Comparison of ENCODE assay signal across 8 cellular contexts in the genomic region with DNA sequence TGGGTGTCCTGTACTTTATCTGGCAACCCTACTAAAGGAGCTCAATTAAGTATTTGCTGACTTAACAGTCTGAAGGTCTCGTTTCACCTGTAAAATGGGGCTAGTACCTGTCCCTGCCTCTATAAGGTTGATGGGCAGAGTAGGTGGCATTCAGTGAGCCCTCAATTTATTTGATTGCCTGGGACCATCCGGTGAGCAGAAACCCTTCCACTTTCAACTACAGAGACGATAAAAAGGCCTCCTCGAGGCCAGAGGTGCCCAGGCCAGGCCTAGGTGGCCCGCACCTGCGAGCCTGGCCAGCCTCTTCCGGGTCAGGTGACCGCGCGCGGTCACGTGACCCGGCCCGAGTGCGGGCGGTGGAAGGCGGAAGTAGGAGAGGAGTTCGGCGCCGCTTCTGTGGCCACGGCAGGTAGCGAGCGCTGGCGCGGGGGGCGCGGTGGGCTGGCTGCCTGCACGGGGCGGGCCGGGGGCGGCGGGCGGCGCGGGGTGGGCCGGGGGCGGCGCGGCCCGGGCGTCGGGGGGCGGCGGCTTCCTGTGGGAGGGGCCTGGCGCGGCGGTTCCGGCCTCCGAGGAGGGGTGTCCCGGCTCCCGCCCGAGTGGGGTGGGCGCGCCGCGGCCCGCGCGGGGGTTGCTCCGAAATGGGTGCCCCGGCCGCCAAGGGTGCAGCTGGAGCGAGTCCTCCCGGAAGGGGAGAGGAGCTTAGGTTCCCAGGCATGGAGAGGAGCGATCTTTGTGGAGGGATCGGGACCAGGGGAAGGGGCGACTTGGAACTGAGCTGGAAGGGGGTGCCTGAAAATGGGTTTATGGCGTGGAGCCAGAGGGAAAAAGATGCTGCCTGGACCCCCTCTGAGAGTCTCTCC. TPM values are rescaled to one million over a fixed set of nuclear protein-coding genes. Genes with fewer than 3 reads are reported as not detected.
DNase-seq lines count a peak whose midpoint lies in the region; ATAC-seq lines count a peak whose summit lies in the region.

A gene (plus strand): TSS at position 350 of the 860 bp plus-strand sequence. CDS start 24,679 bp downstream, outside the sequence.

- H2BK120ac ChIP-seq in mesendoderm (ENCODE audit: low read depth, low read length): peak within 1 kb of the TSS; percentile 88

- H3K4me1 ChIP-seq in BLaER1 (peaks cover 26% of the 10 kb centered on the region), endocrine pancreas (ENCODE audit: control insufficient read depth, insufficient read depth, low read length) (no peaks in the 10 kb centered on the region), mesendoderm (ENCODE audit: control insufficient read depth, low read depth, low read length) (peaks cover 2% of the 10 kb centered on the region)

- H4K20me1 ChIP-seq in BLaER1: peaks cover 15% of the 10 kb centered on the region; the same call in 1 of the 2 replicates

- H3K27me3 ChIP-seq in BLaER1 (no peaks in the 10 kb centered on the region), endocrine pancreas (ENCODE audit: control insufficient read depth, insufficient read depth, low read length) (no peaks in the 10 kb centered on the region), mesendoderm (ENCODE audit: insufficient read depth, low read length, poor library complexity) (no peaks in the 10 kb centered on the region)

- H3K9ac ChIP-seq in BLaER1 (peak within 1 kb of the TSS; percentile 90), endocrine pancreas (ENCODE audit: control insufficient read depth, insufficient read depth, low read length) (peak within 1 kb of the TSS; percentile 96), mesendoderm (ENCODE audit: low read length) (peak within 1 kb of the TSS; percentile 99)

- H3K79me1 ChIP-seq in mesendoderm (ENCODE audit: low read length): peaks cover 10% of the 10 kb centered on the region

- H2BK15ac ChIP-seq in mesendoderm (replicated peaks; ENCODE audit: low read depth): no peak within 1 kb of the TSS

- peak within 1 kb of the TSS; percentile 81 for H3K4ac ChIP-seq in mesendoderm (ENCODE audit: low read depth, low read length)

- H4K8ac ChIP-seq in mesendoderm (ENCODE audit: low read depth, low read length): peak within 1 kb of the TSS; percentile 99

- H3K79me2 ChIP-seq in mesendoderm (ENCODE audit: control insufficient read depth, insufficient read depth, low read length): peaks cover 12% of the 10 kb centered on the region

- WGBS in mesendoderm (ENCODE audit: extremely low coverage, insufficient coverage, low lambda C conversion rate): no CpG with 5 or more reads among the region's 68 CpGs

- H4K5ac ChIP-seq in mesendoderm (ENCODE audit: low read length): peak within 1 kb of the TSS; percentile 97

- peak; percentile 82 for DNase-seq in GM19238 (ENCODE audit: insufficient read length, low spot score)
- peak; percentile 71 to 74 for DNase-seq in NOMO-1 (lab: John Stamatoyannopoulos, UW; ENCODE audit: unreplicated experiment in 2 of 2)
- peak; percentile 49 to 63 (median 54) for DNase-seq in activated CD8-positive, alpha-beta memory T cell treated with anti-CD3 and anti-CD28 coated beads for 48 hours (ENCODE audit: low read depth in 2 of 3, low spot score in 2 of 3)
- DNase-seq in mesendoderm: peak; percentile 90
- peak; percentile 72 for DNase-seq in stimulated activated CD8-positive, alpha-beta memory T cell treated with anti-CD3 and anti-CD28 coated beads, Interleukin-12 subunit alpha, Interleukin-12 subunit beta, amount 100 ng/mL, for 4 hours (ENCODE audit: low read depth)

- H3K56ac ChIP-seq in mesendoderm (ENCODE audit: low read length): peak within 1 kb of the TSS; percentile 99

- H3K36me3 ChIP-seq in BLaER1 (no peaks in the 10 kb centered on the region), endocrine pancreas (ENCODE audit: control insufficient read depth, insufficient read depth, low read length) (no peaks in the 10 kb centered on the region), mesendoderm (ENCODE audit: control insufficient read depth, insufficient read depth, low read length) (no peaks in the 10 kb centered on the region)

- peak within 1 kb of the TSS; percentile 83 for H3K18ac ChIP-seq in mesendoderm (ENCODE audit: low read length)

- H3K23ac ChIP-seq in mesendoderm (ENCODE audit: low read length): peak within 1 kb of the TSS; percentile 80

- H3K4me2 ChIP-seq in BLaER1 (peak within 1 kb of the TSS; percentile 91), mesendoderm (ENCODE audit: low read length) (peak within 1 kb of the TSS; percentile 84)

- H3K4me3 ChIP-seq in BLaER1 (peak within 1 kb of the TSS; percentile 94), endocrine pancreas (ENCODE audit: control insufficient read depth, insufficient read depth, low read length) (peak within 1 kb of the TSS; percentile 75), mesendoderm (ENCODE audit: low read length) (peak within 1 kb of the TSS; percentile 98)

- H3K27ac ChIP-seq in BLaER1 (peak within 1 kb of the TSS; percentile 86), mesendoderm (ENCODE audit: low read depth, low read length) (peak within 1 kb of the TSS; percentile 94)

- H3K9me3 ChIP-seq in BLaER1: no peaks in the 10 kb centered on the region
- no peaks in the 10 kb centered on the region for H3K9me3 ChIP-seq in endocrine pancreas (ENCODE audit: control insufficient read depth, low read length)

- peak; percentile 75 for ATAC-seq in HG03442 (IDR thresholded peaks at IDR 0.05; ENCODE audit: unreplicated experiment)

- H2BK5ac ChIP-seq in mesendoderm (ENCODE audit: low read length): peak within 1 kb of the TSS; percentile 78

- H2AK5ac ChIP-seq in mesendoderm (ENCODE audit: low read length): no peak within 1 kb of the TSS

RNA-seq across cellular contexts. Expression of the gene that starts here (rescaled TPM):
- polyA plus RNA-seq in mesendoderm (2013, experiment 1 of 2): 21.3 TPM
- polyA plus RNA-seq in mesendoderm (2013, experiment 2 of 2): 21.9 TPM

Comparison
In these comparisons a context has a peak if more than half of its experiments do, and no peak if none do; other contexts are left out.
1. Peak in every context shown above with its lines: DNase-seq, ATAC-seq, H3K4me3 ChIP-seq and H3K27ac ChIP-seq.